Comparison of ENCODE assay signal across 8 cellular contexts in genomic region chr7:5425507-5426225, GRCh38. TPM values are rescaled to one million over a fixed set of nuclear protein-coding genes. Genes with fewer than 3 reads are reported as not detected.
A peak's percentile ranks its signal among the peaks of the same experiment; 100 is the strongest.
DNase-seq lines count a peak whose midpoint lies in the region; ATAC-seq and TF ChIP-seq lines count a peak whose summit lies in the region.

No MANE protein-coding gene starts in this region.

- H3K36me3 ChIP-seq in A673 (ENCODE audit: insufficient read depth, low read length, poor library complexity, severe bottlenecking) (no peaks in the 10 kb centered on the region), GM23248 (ENCODE audit: low read depth) (no peaks in the 10 kb centered on the region), neuronal stem cell (replicated peaks in 1 of 2; ENCODE audit: control insufficient read depth in 2 of 2, insufficient read depth in 2 of 2, low read length in 2 of 2) (peaks cover 0 to 10% of the 10 kb centered on the region in 2 donors)

- in situ Hi-C loops in GM23248 (cut with MboI) = no loop called here
- in situ Hi-C loops in GM13977 (cut with MboI; ENCODE audit: low pct_unique_long_range_greater_than_20kb, low sequenced_read_pairs, unreplicated experiment) = no loop called here

- DNase-seq in A673 (ENCODE audit: low spot score) (peak; percentile 94), GM23248 (peak; percentile 94), NCI-H2196 treated with DMSO at 0.1 percent for 48 hours (lab: John Stamatoyannopoulos, UW; ENCODE audit: unreplicated experiment) (peak; percentile 78), glutamatergic neuron (peak; percentile 68), neuronal stem cell (ENCODE audit: low spot score) (peak; percentile 83), GM13977 (ENCODE audit: low spot score) (no peak)
- DNase-seq in activated T-cell treated with anti-CD3 and anti-CD28 coated beads, Interleukin-2, amount 50 U/mL, for 72 hours = peak in 1 of 2 donors; percentile 8

- H3K18ac ChIP-seq in neuronal stem cell (ENCODE audit: low read length) = peak overlapping the region; percentile 89

- CTCF ChIA-PET in A673 (lab: Charles Lee) = no interaction called here

- peak overlapping the region; percentile 99 for H3K27ac ChIP-seq in A673 (ENCODE audit: low read depth, low read length, poor library complexity, severe bottlenecking)
- H3K27ac ChIP-seq in GM23248 = peak overlapping the region; percentile 98
- peak overlapping the region; percentile 97 for H3K27ac ChIP-seq in neuronal stem cell (replicated peaks; ENCODE audit: low read length)

- peak overlapping the region; percentile 67 for H3K27ac Mint-ChIP-seq in activated T-cell treated with anti-CD3 and anti-CD28 coated beads, Interleukin-2, amount 50 U/mL, for 72 hours
- peak overlapping the region; percentile 99 for H3K27ac Mint-ChIP-seq in glutamatergic neuron (ENCODE audit: unreplicated experiment)

- no peaks in the 10 kb centered on the region for H4K20me1 ChIP-seq in GM23248 (ENCODE audit: insufficient read depth)

- TF ChIP-seq CTCF in A673 (conservative IDR thresholded peaks at IDR 0.05; ENCODE audit: low read depth, low read length) (no peak), glutamatergic neuron (IDR thresholded peaks at IDR 0.05; ENCODE audit: partially characterized antibody, unreplicated experiment) (no peak), GM13977 (IDR thresholded peaks at IDR 0.05; ENCODE audit: extremely low read depth, insufficient read depth, missing control alignments) (no peak)

- H3K27me3 Mint-ChIP-seq in activated T-cell treated with anti-CD3 and anti-CD28 coated beads, Interleukin-2, amount 50 U/mL, for 72 hours (ENCODE audit: low read depth) = peaks cover 54% of the 10 kb centered on the region
- peaks cover 24% of the 10 kb centered on the region for H3K27me3 Mint-ChIP-seq in glutamatergic neuron (ENCODE audit: unreplicated experiment)

- no peak overlapping the region for H4K8ac ChIP-seq in neuronal stem cell (ENCODE audit: low read depth, low read length)

- WGBS in GM23248 (ENCODE audit: low coverage in 1 of 2, low lambda C conversion rate in 2 of 2, missing lambda C conversion rate in 2 of 2), 2 experiments = 1 to 4% methylated on average over 22 to 38 of the region's 38 CpGs
- no CpG with 5 or more reads among the region's 38 CpGs for WGBS in neuronal stem cell (ENCODE audit: extremely low coverage in 2 of 2, insufficient read length in 2 of 2, insufficient replicate concordance in 1 of 2), 2 donors

- POLR2A ChIA-PET in A673 (lab: Charles Lee; ENCODE audit: low non-redundant PET) = interaction anchor here (0.6 kb wide), 1 partner anchor 851 kb away, joined by 3 read pairs; no protein-coding TSS in a partner anchor

- H3K9ac ChIP-seq in GM23248 (peak overlapping the region; percentile 95), neuronal stem cell (ENCODE audit: low read depth, low read length, poor library complexity) (peak overlapping the region; percentile 79)

- H2BK15ac ChIP-seq in neuronal stem cell (ENCODE audit: low read length) = peak overlapping the region; percentile 25

- no peak overlapping the region for H3K4ac ChIP-seq in neuronal stem cell (ENCODE audit: low read length)

- H3K4me3 ChIP-seq in A673 (ENCODE audit: low read depth, low read length, poor library complexity, severe bottlenecking) = peak overlapping the region; percentile 79
- peak overlapping the region; percentile 87 for H3K4me3 ChIP-seq in GM23248
- H3K4me3 ChIP-seq in neuronal stem cell (ENCODE audit: low read length in 2 of 2) = peak overlapping the region; percentile 93

- ATAC-seq in activated T-cell treated with anti-CD3 and anti-CD28 coated beads, Interleukin-2, amount 50 U/mL, for 72 hours (replicated peaks in 1 of 2) = no peak
- ATAC-seq in GM18505 (IDR thresholded peaks at IDR 0.05; ENCODE audit: unreplicated experiment) = no peak

- H3K4me1 Mint-ChIP-seq in activated T-cell treated with anti-CD3 and anti-CD28 coated beads, Interleukin-2, amount 50 U/mL, for 72 hours (ENCODE audit: low read depth) = peaks cover 41% of the 10 kb centered on the region
- peaks cover 5% of the 10 kb centered on the region for H3K4me1 Mint-ChIP-seq in glutamatergic neuron (ENCODE audit: low read depth, unreplicated experiment)

- H2BK120ac ChIP-seq in neuronal stem cell (ENCODE audit: low read depth, low read length) = peak overlapping the region; percentile 100

- H3K4me3 Mint-ChIP-seq in activated T-cell treated with anti-CD3 and anti-CD28 coated beads, Interleukin-2, amount 50 U/mL, for 72 hours = peak overlapping the region; percentile 83 to 94
- H3K4me3 Mint-ChIP-seq in glutamatergic neuron (ENCODE audit: unreplicated experiment) = peak overlapping the region; percentile 95

- no peaks in the 10 kb centered on the region for H3K9me3 ChIP-seq in A673 (ENCODE audit: low read depth, low read length, poor library complexity, severe bottlenecking)
- H3K9me3 ChIP-seq in GM23248 (ENCODE audit: low read depth) = no peaks in the 10 kb centered on the region
- H3K9me3 ChIP-seq in neuronal stem cell (replicated peaks in 1 of 2; ENCODE audit: control insufficient read depth in 2 of 2, insufficient read depth in 1 of 2, low read depth in 1 of 2, low read length in 2 of 2) = no peaks in the 10 kb centered on the region

- TF ChIP-seq POLR2A in GM18505 (IDR thresholded peaks at IDR 0.05; ENCODE audit: borderline replicate concordance, extremely low read depth, insufficient read depth, insufficient read length) = no peak

- no peak overlapping the region for H4K91ac ChIP-seq in neuronal stem cell (ENCODE audit: low read depth, low read length, poor library complexity)

- no peak overlapping the region for H2BK12ac ChIP-seq in neuronal stem cell (ENCODE audit: low read length)

- H3K23ac ChIP-seq in neuronal stem cell (ENCODE audit: low read depth, low read length, poor library complexity) = peak overlapping the region; percentile 15

- H3K4me1 ChIP-seq in A673 (ENCODE audit: insufficient read depth, low read length, poor library complexity, severe bottlenecking) = peaks cover 33% of the 10 kb centered on the region
- 0 out of 2 replicates have a peak, but pooled peaks cover 4% of the 10 kb centered on the region for H3K4me1 ChIP-seq in GM23248 (ENCODE audit: insufficient read depth)
- peaks cover 12 to 20% of the 10 kb centered on the region in 2 donors for H3K4me1 ChIP-seq in neuronal stem cell (ENCODE audit: control insufficient read depth in 2 of 2, insufficient read depth in 1 of 2, low read depth in 1 of 2, low read length in 2 of 2)

- H3K27me3 ChIP-seq in A673 (replicated peaks; ENCODE audit: insufficient read depth, low read depth, low read length, poor library complexity) = no peaks in the 10 kb centered on the region
- no peaks in the 10 kb centered on the region for H3K27me3 ChIP-seq in GM23248 (replicated peaks; ENCODE audit: insufficient read depth)
- peaks cover 0 to 26% (median 8%) of the 10 kb centered on the region in 3 experiments for H3K27me3 ChIP-seq in neuronal stem cell (ENCODE audit: control insufficient read depth in 3 of 3, insufficient read depth in 3 of 3, low read depth in 1 of 3, low read length in 3 of 3)

- BruUV-seq in A673 (replicated peaks; lab: Mats Ljungman, UMichigan) = TSS peak; percentile 32

- intact Hi-C loops in A673 (cut with micrococcal nuclease; ENCODE audit: unreplicated experiment) = loop anchor here (2.0 kb wide), 1 partner anchor 29 kb away; no protein-coding TSS in a partner anchor

- peak overlapping the region; percentile 93 for H3K4me2 ChIP-seq in GM23248 (ENCODE audit: unreplicated experiment)
- H3K4me2 ChIP-seq in neuronal stem cell (ENCODE audit: insufficient read depth, low read length, poor library complexity, severe bottlenecking) = peak overlapping the region; percentile 97

- H3K9me3 Mint-ChIP-seq in activated T-cell treated with anti-CD3 and anti-CD28 coated beads, Interleukin-2, amount 50 U/mL, for 72 hours = no peaks in the 10 kb centered on the region
- peaks cover 27% of the 10 kb centered on the region for H3K9me3 Mint-ChIP-seq in glutamatergic neuron (ENCODE audit: unreplicated experiment)

- peaks cover 28% of the 10 kb centered on the region for H3K79me1 ChIP-seq in neuronal stem cell (ENCODE audit: low read depth, low read length)

- peaks cover 92% of the 10 kb centered on the region for H3K79me2 ChIP-seq in GM23248 (ENCODE audit: insufficient read depth)

- peaks cover 9% of the 10 kb centered on the region for H3F3A ChIP-seq in GM23248 (ENCODE audit: insufficient read depth)

- H2BK5ac ChIP-seq in neuronal stem cell (ENCODE audit: low read length) = peak overlapping the region; percentile 99

- no peaks in the 10 kb centered on the region for H3K36me3 Mint-ChIP-seq in activated T-cell treated with anti-CD3 and anti-CD28 coated beads, Interleukin-2, amount 50 U/mL, for 72 hours (ENCODE audit: insufficient read depth in 2 of 2)
- no peaks in the 10 kb centered on the region for H3K36me3 Mint-ChIP-seq in glutamatergic neuron (ENCODE audit: unreplicated experiment)

- peak overlapping the region; percentile 12 for H3K14ac ChIP-seq in neuronal stem cell (ENCODE audit: low read length)

- peak overlapping the region; percentile 99 for H2AK5ac ChIP-seq in neuronal stem cell (ENCODE audit: low read depth, low read length)

- peak overlapping the region; percentile 33; the same call in 1 of the 2 replicates for H2AFZ ChIP-seq in GM23248
- H2AFZ ChIP-seq in neuronal stem cell (ENCODE audit: low read length) = peak overlapping the region; percentile 71

- H3K9me2 ChIP-seq in GM23248 (ENCODE audit: insufficient read depth) = no peaks in the 10 kb centered on the region

RNA-seq across cellular contexts. Expression of gene TNRC18, which starts 2.0 kb away (rescaled TPM):
- total RNA-seq in A673 (2021) = 91.7 and 97.2 TPM in 2 replicates
- total RNA-seq in GM23248 (2014; rRNA removed; shearing (Covaris generic)) = 47.4 and 51.8 TPM in 2 replicates
- 3.7 and 4.8 TPM in 2 replicates for polyA plus RNA-seq in GM23248 (2016; fragmentation: Nextera tagmentation; extraction: Ambion mirVana)
- total RNA-seq in activated T-cell treated with anti-CD3 and anti-CD28 coated beads, Interleukin-2, amount 50 U/mL, for 72 hours = 10 to 100 TPM; 67.6 to 69.0 TPM
- 54.6 TPM for total RNA-seq in glutamatergic neuron (ENCODE audit: unreplicated experiment)
- polyA plus RNA-seq in neuronal stem cell (2013, experiment 1 of 2) = 33.6 TPM
- 37.1 TPM for polyA plus RNA-seq in neuronal stem cell (2013, experiment 2 of 2)
